27 cellular contexts compared by ENCODE assay signal in the genomic region with DNA sequence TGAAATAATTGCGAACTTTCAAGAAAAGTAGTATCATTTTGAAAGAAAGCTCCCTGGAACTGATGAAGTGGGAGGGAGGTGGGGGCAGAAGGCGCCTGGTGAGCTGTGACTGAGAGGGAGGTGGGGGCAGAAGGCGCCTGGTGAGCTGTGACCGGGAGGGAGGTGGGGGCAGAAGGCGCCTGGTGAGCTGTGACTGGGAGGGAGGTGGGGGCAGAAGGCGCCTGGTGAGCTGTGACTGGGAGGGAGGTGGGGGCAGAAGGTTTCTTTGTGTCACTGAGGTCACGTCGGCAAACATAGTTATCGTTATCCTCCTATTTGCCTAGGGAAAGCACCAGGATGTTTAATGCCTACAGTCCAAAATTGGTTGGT. TPM values are rescaled to one million over a fixed set of nuclear protein-coding genes. Genes with fewer than 3 reads are reported as not detected.
A peak's percentile ranks its signal among the peaks of the same experiment; 100 is the strongest.
DNase-seq lines count a peak whose midpoint lies in the region; ATAC-seq, FAIRE-seq and TF ChIP-seq lines count a peak whose summit lies in the region.
"Had no signal": no experiment of that assay in that cellular context is flagged by ENCODE, and none has a peak within 500 bp of the region (broad histone marks: within the 10 kb centered on the region; RNA-seq: fewer than 3 reads in every experiment).

No MANE protein-coding gene starts in this region.

- H3K4me2 ChIP-seq in BLaER1 (peak overlapping the region; percentile 40), GM23248 (ENCODE audit: unreplicated experiment) (no peak overlapping the region)

- 85% methylated on average over 6 to 9 of the region's 9 CpGs for WGBS in GM23248 (ENCODE audit: low coverage in 1 of 2, low lambda C conversion rate in 2 of 2, missing lambda C conversion rate in 2 of 2), 2 experiments

- H3K9ac ChIP-seq in BLaER1 (no peak overlapping the region), kidney (ENCODE audit: low read length in 2 of 2) (no peak overlapping the region), GM23248 (no peak overlapping the region)

- H4K20me1 ChIP-seq in BLaER1: no peaks in the 10 kb centered on the region
- H4K20me1 ChIP-seq in GM23248 (ENCODE audit: insufficient read depth): no peaks in the 10 kb centered on the region

- H2AFZ ChIP-seq in GM23248: no peak overlapping the region

- H3K4me3 ChIP-seq in BLaER1 (peak overlapping the region; percentile 54; the same call in 1 of the 2 replicates), GM12865 (ENCODE audit: low read depth, low read length) (no peak overlapping the region), kidney (ENCODE audit: low read length in 2 of 2) (no peak overlapping the region), GM23248 (no peak overlapping the region)
- H3K4me3 ChIP-seq: adrenal gland, right lobe of liver, suprapubic skin had no signal

- DNase-seq in GM12865 (ENCODE audit: low read depth): peak; percentile 21
- DNase-seq in kidney: peak; percentile 52
- no peak for DNase-seq in GM23248
- DNase-seq in COLO668 (lab: John Stamatoyannopoulos, UW; ENCODE audit: unreplicated experiment): no peak
- DNase-seq in GM03348 (ENCODE audit: low spot score): no peak
- DNase-seq: activated CD4-positive, alpha-beta T cell treated with anti-CD3 and anti-CD28 coated beads, Interleukin-2, amount 50 U/mL, for 48 hours; activated CD4-positive, CD25-positive, alpha-beta regulatory T cell; activated gamma-delta T cell treated with Interleukin-2 at 50 U/mL for 16 hours; adrenal gland; Calu3; mammary epithelial cell; NCI-H1436 treated with DMSO at 0.1 percent for 48 hours; NCI-H510A; NK-92 treated with Interleukin-12 subunit alpha and Interleukin-12 subunit beta, amount 100 ng/mL, for 24 hours; right lobe of liver; SHP77 treated with DMSO at 0.1 percent for 48 hours; stimulated activated CD4-positive, alpha-beta T cell treated with anti-CD3 and anti-CD28 coated beads, Interleukin-12 subunit alpha, Interleukin-12 subunit beta, amount 100 ng/mL, for 4 hours; stimulated activated naive B cell treated with anti-CD40 and anti-IgM and Interleukin-4, amounts not matched to agents 10 μg/mL and 1 μg/mL and 100 μg/mL, for 72 hours; SW 1271 had no signal

- TF ChIP-seq CTCF in GM12865 (IDR thresholded peaks at IDR 0.05; ENCODE audit: insufficient read depth, low read depth, low read length, missing control alignments) (no peak), VCaP (conservative IDR thresholded peaks at IDR 0.05) (no peak), kidney (IDR thresholded peaks at IDR 0.05; ENCODE audit: borderline replicate concordance, extremely low read depth, insufficient read depth) (no peak)

- H3F3A ChIP-seq in GM23248 (ENCODE audit: insufficient read depth): no peaks in the 10 kb centered on the region

- H3K9me3 ChIP-seq in BLaER1 (peaks cover 85% of the 10 kb centered on the region), kidney (ENCODE audit: control insufficient read depth in 1 of 2, low read length in 2 of 2) (no peaks in the 10 kb centered on the region), GM23248 (ENCODE audit: low read depth) (no peaks in the 10 kb centered on the region)
- H3K9me3 ChIP-seq: adrenal gland, right lobe of liver, suprapubic skin had no signal

- intact Hi-C loops in kidney (cut with DNase I): no loop called here

- no peak for FAIRE-seq in kidney (lab: Jason Lieb, UNC)
- FAIRE-seq: H54, keratinocyte, urothelium cell line had no signal

- in situ Hi-C loops in GM23248 (cut with MboI): no loop called here

- no peaks in the 10 kb centered on the region for H3K79me2 ChIP-seq in GM23248 (ENCODE audit: insufficient read depth)

- H3K4me1 ChIP-seq in BLaER1: peaks cover 20% of the 10 kb centered on the region
- peaks cover 0 to 3% of the 10 kb centered on the region in 2 donors for H3K4me1 ChIP-seq in kidney (ENCODE audit: control insufficient read depth in 1 of 2, insufficient read depth in 1 of 2, low read depth in 1 of 2, low read length in 2 of 2)
- H3K4me1 ChIP-seq in GM23248 (ENCODE audit: insufficient read depth): peaks cover 9% of the 10 kb centered on the region
- H3K4me1 ChIP-seq: adrenal gland, right lobe of liver, suprapubic skin had no signal

- H3K27me3 ChIP-seq in BLaER1 (no peaks in the 10 kb centered on the region), GM23248 (replicated peaks; ENCODE audit: insufficient read depth) (peaks cover 20% of the 10 kb centered on the region; the same call in 1 of the 2 replicates)
- H3K27me3 ChIP-seq: right lobe of liver had no signal

- no peaks in the 10 kb centered on the region for H3K9me2 ChIP-seq in GM23248 (ENCODE audit: insufficient read depth)

- H3K36me3 ChIP-seq in BLaER1: no peaks in the 10 kb centered on the region
- H3K36me3 ChIP-seq in kidney (ENCODE audit: control insufficient read depth in 1 of 2, insufficient read depth in 2 of 2, low read length in 2 of 2): no peaks in the 10 kb centered on the region
- no peaks in the 10 kb centered on the region for H3K36me3 ChIP-seq in GM23248 (ENCODE audit: low read depth)
- H3K36me3 ChIP-seq: adrenal gland, right lobe of liver, suprapubic skin had no signal

- ATAC-seq in GM18909 (IDR thresholded peaks at IDR 0.05; ENCODE audit: poor library complexity, unreplicated experiment): no peak

- peak overlapping the region; percentile 66 for H3K27ac ChIP-seq in BLaER1
- H3K27ac ChIP-seq in VCaP: peak overlapping the region; percentile 75
- no peak overlapping the region for H3K27ac ChIP-seq in kidney (ENCODE audit: low read depth in 2 of 2, low read length in 2 of 2)
- no peak overlapping the region for H3K27ac ChIP-seq in GM23248
- H3K27ac ChIP-seq: adrenal gland, right lobe of liver, suprapubic skin had no signal

RNA-seq across cellular contexts. Expression of a gene that starts 24.2 kb away (rescaled TPM):
- 1.9 TPM for total RNA-seq in kidney
- polyA plus RNA-seq in kidney (ENCODE audit: insufficient read depth, low read depth, low replicate concordance) (0.99 TPM), GM23248 (2016; fragmentation: Nextera tagmentation; extraction: Ambion mirVana) (0.05 TPM in 1 of 2 replicates, not detected in the other)
- total RNA-seq in GM23248 (2014; rRNA removed; shearing (Covaris generic)): 0.32 TPM in 1 of 2 replicates, not detected in the other
- total RNA-seq: Daoy had no signal

RNA-seq across cellular contexts. Expression of a gene that starts 40.2 kb away (rescaled TPM):
- 23.4 TPM for total RNA-seq in kidney
- polyA plus RNA-seq in kidney (ENCODE audit: insufficient read depth, low read depth, low replicate concordance) (18.4 TPM), GM23248 (2016; fragmentation: Nextera tagmentation; extraction: Ambion mirVana) (28.6 and 30.7 TPM in 2 replicates)
- 11.8 and 27.8 TPM in 2 replicates for total RNA-seq in GM23248 (2014; rRNA removed; shearing (Covaris generic))

Comparison
In these comparisons a context has a peak if more than half of its experiments do, and no peak if none do; other contexts are left out.
1. H3K27ac ChIP-seq: peak in BLaER1 (single experiment) and VCaP (single experiment); none in kidney (0 of 2) and GM23248 (single experiment).
2. DNase-seq: peak in GM12865 (single experiment) and kidney (single experiment); none in GM23248 (single experiment), COLO668 (single experiment) and GM03348 (single experiment).